Comparison of ENCODE assay signal across 30 cellular contexts in the genomic region with DNA sequence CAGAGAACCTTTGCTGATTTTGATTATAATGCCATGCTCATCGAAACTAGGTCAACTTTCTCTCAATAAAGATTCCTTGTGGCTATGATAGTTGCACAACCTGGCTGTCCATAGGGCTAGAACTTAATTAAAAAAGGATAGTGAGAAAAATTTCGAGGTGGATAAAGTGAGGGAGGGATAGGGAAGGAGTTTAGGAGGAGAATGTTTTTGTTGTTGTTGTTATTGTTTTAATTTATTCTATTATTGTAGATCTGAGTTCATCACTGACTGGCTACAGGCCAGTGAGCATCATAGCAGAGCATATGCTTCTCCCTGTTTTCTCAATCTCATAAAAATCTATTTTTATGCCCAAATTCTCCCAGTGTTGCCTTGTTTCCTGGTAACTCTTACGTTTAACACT.
A peak's percentile ranks its signal among the peaks of the same experiment; 100 is the strongest.
DNase-seq lines count a peak whose midpoint lies in the region; TF ChIP-seq lines count a peak whose summit lies in the region.
"Had no signal": no experiment of that assay in that cellular context is flagged by ENCODE, and none has a peak within 500 bp of the region (broad histone marks: within the 10 kb centered on the region; RNA-seq: fewer than 3 reads in every experiment).

No MANE protein-coding gene starts in this region.

- no peaks in the 10 kb centered on the region for H3K36me3 ChIP-seq in esophagus muscularis mucosa
- H3K36me3 ChIP-seq: BE2C; BLaER1; BLaER1 treated with 17β-estradiol and CSF1 and Interleukin-3, amounts not matched to agents 10 nM and 100 nM had no signal

- H3K27ac ChIP-seq in esophagus muscularis mucosa (replicated peaks in 1 of 4) = no peak overlapping the region
- H3K27ac ChIP-seq: 22Rv1; A549; BLaER1; BLaER1 treated with 17β-estradiol and CSF1 and Interleukin-3, amounts not matched to agents 10 nM and 100 nM; C4-2B had no signal

- no peaks in the 10 kb centered on the region for H3K9me3 ChIP-seq in esophagus muscularis mucosa
- H3K9me3 ChIP-seq: A549; BE2C; BLaER1; BLaER1 treated with 17β-estradiol and CSF1 and Interleukin-3, amounts not matched to agents 10 nM and 100 nM; Caco-2 had no signal

- no peaks in the 10 kb centered on the region for H3K27me3 ChIP-seq in esophagus muscularis mucosa
- H3K27me3 ChIP-seq: BE2C; BLaER1; BLaER1 treated with 17β-estradiol and CSF1 and Interleukin-3, amounts not matched to agents 10 nM and 100 nM had no signal

- H3K4me1 ChIP-seq in esophagus muscularis mucosa = no peaks in the 10 kb centered on the region
- H3K4me1 ChIP-seq: A549; BE2C; BLaER1; BLaER1 treated with 17β-estradiol and CSF1 and Interleukin-3, amounts not matched to agents 10 nM and 100 nM; Caco-2 had no signal

- WGBS in esophagus muscularis mucosa = 62% methylated on average over 3 of the region's 3 CpGs

- TF ChIP-seq CTCF in esophagus muscularis mucosa (IDR thresholded peaks at IDR 0.05) = no peak

- TF ChIP-seq EP300 in esophagus muscularis mucosa (IDR thresholded peaks at IDR 0.05) = no peak

- H3K4me3 ChIP-seq in esophagus muscularis mucosa = no peak overlapping the region
- H3K4me3 ChIP-seq: A549; BLaER1; BLaER1 treated with 17β-estradiol and CSF1 and Interleukin-3, amounts not matched to agents 10 nM and 100 nM had no signal

- intact Hi-C loops in esophagus muscularis mucosa (cut with DNase I) = no loop called here

- no peak for TF ChIP-seq POLR2A in esophagus muscularis mucosa (IDR thresholded peaks at IDR 0.05; ENCODE audit: low read depth)

- in situ Hi-C loops in G401 (cut with HindIII; ENCODE audit: low sequenced_read_pairs) = no loop called here

- DNase-seq in G401 (ENCODE audit: low spot score) (peak; percentile 75), cerebellar cortex (ENCODE audit: low spot score) (peak; percentile 73), cerebellum (ENCODE audit: low spot score) (peak; percentile 50), HuH-7.5 (ENCODE audit: low spot score) (no peak), NCI-H187 (lab: John Stamatoyannopoulos, UW) (no peak), esophagus muscularis mucosa (ENCODE audit: extremely low spot score) (no peak)
- DNase-seq: 8988T; ACHN; AML-193; BE2C; Caco-2; Calu3; CD4-positive, alpha-beta memory T cell; CD4-positive, alpha-beta T cell; CD4-positive, CD25-positive, alpha-beta regulatory T cell; CD8-positive, alpha-beta memory T cell; CD8-positive, alpha-beta T cell; COR-L47; DMS 273 treated with DMSO at 0.1 percent for 48 hours; DMS153; DMS53; DMS79; DMS79 treated with DMSO at 0.1 percent for 48 hours; DND-41; EL had no signal

Comparison
In these comparisons a context has a peak if more than half of its experiments do, and no peak if none do; other contexts are left out.
1. DNase-seq: peak in G401 (single experiment), cerebellar cortex (single experiment) and cerebellum (single experiment); none in HuH-7.5 (single experiment), NCI-H187 (0 of 2) and esophagus muscularis mucosa (single experiment).